ENCODE assay signal across 15 cellular contexts in genomic region chr21:42988234-42988965, GRCh38. TPM values are rescaled to one million over a fixed set of nuclear protein-coding genes. Genes with fewer than 3 reads are reported as not detected.
DNase-seq lines count a peak whose midpoint lies in the region; ATAC-seq and TF ChIP-seq lines count a peak whose summit lies in the region.
"Had no signal": no experiment of that assay in that cellular context is flagged by ENCODE, and none has a peak within 500 bp of the region (broad histone marks: within the 10 kb centered on the region; RNA-seq: fewer than 3 reads in every experiment).

No MANE protein-coding gene starts in this region.

- TF ChIP-seq CTCF in fibroblast of villous mesenchyme (IDR thresholded peaks at IDR 0.05; ENCODE audit: insufficient read depth, low read depth, low read length) = no peak

- DNase-seq in activated T-cell treated with anti-CD3 and anti-CD28 coated beads, Interleukin-2, amount 50 U/mL, for 24 hours = no peak
- DNase-seq in activated T-cell treated with anti-CD3 and anti-CD28 coated beads, Interleukin-2, amount 50 U/mL, for 1 hour = no peak
- DNase-seq in SW480 (ENCODE audit: low spot score) = peak; percentile 17
- DNase-seq in fibroblast of villous mesenchyme (ENCODE audit: low read depth) = peak; percentile 63
- no peak for DNase-seq in sciatic nerve (ENCODE audit: low spot score)
- no peak for DNase-seq in middle frontal gyrus (ENCODE audit: extremely low spot score, low spot score)
- no peak for DNase-seq in NCI-H446 (lab: John Stamatoyannopoulos, UW)
- DNase-seq in T-helper 1 cell = no peak
- DNase-seq: activated CD4-positive, alpha-beta T cell treated with anti-CD3 and anti-CD28 coated beads, Interleukin-2, amount 50 U/mL, for 1 hour; activated T-cell treated with anti-CD3 and anti-CD28 coated beads, Interleukin-2, amount 50 U/mL, for 4 hours; colonic mucosa; erythroblast; MM.1S; naive thymus-derived CD4-positive, alpha-beta T cell; testis had no signal

- ATAC-seq in sciatic nerve = no peak
- ATAC-seq: activated T-cell treated with anti-CD3 and anti-CD28 coated beads, Interleukin-2, amount 50 U/mL, for 4 hours; naive thymus-derived CD4-positive, alpha-beta T cell had no signal

- H3K9me3 Mint-ChIP-seq in activated T-cell treated with anti-CD3 and anti-CD28 coated beads, Interleukin-2, amount 50 U/mL, for 24 hours = no peaks in the 10 kb centered on the region
- H3K9me3 Mint-ChIP-seq: activated T-cell treated with anti-CD3 and anti-CD28 coated beads, Interleukin-2, amount 50 U/mL, for 4 hours had no signal

- H3K4me1 Mint-ChIP-seq in activated T-cell treated with anti-CD3 and anti-CD28 coated beads, Interleukin-2, amount 50 U/mL, for 24 hours (ENCODE audit: low read depth) = peaks cover 30% of the 10 kb centered on the region

- no peak overlapping the region for H3K4me3 Mint-ChIP-seq in activated T-cell treated with anti-CD3 and anti-CD28 coated beads, Interleukin-2, amount 50 U/mL, for 24 hours
- H3K4me3 Mint-ChIP-seq: activated T-cell treated with anti-CD3 and anti-CD28 coated beads, Interleukin-2, amount 50 U/mL, for 4 hours; naive thymus-derived CD4-positive, alpha-beta T cell had no signal

- peak overlapping the region; percentile 11 for H3K27ac Mint-ChIP-seq in activated T-cell treated with anti-CD3 and anti-CD28 coated beads, Interleukin-2, amount 50 U/mL, for 24 hours

- no peaks in the 10 kb centered on the region for H3K27me3 Mint-ChIP-seq in activated T-cell treated with anti-CD3 and anti-CD28 coated beads, Interleukin-2, amount 50 U/mL, for 24 hours
- H3K27me3 Mint-ChIP-seq: naive thymus-derived CD4-positive, alpha-beta T cell had no signal

- no peak overlapping the region for H3K4me3 ChIP-seq in fibroblast of villous mesenchyme (ENCODE audit: low read depth, low read length)
- H3K4me3 ChIP-seq: colonic mucosa, testis had no signal

- intact Hi-C loops in sciatic nerve (cut with DNase I) = no loop called here

- peaks cover 5% of the 10 kb centered on the region for H3K36me3 Mint-ChIP-seq in activated T-cell treated with anti-CD3 and anti-CD28 coated beads, Interleukin-2, amount 50 U/mL, for 24 hours (ENCODE audit: low read depth)

RNA-seq across cellular contexts. Expression of gene PKNOX1, which starts 14.0 kb away (rescaled TPM):
- total RNA-seq in fibroblast of villous mesenchyme (12.2 and 16.8 TPM in 2 replicates), sciatic nerve (23.1 TPM)

Comparison
In these comparisons a context has a peak if more than half of its experiments do, and no peak if none do; other contexts are left out.
1. DNase-seq: peak in SW480 (single experiment) and fibroblast of villous mesenchyme (single experiment); none in activated T-cell treated with anti-CD3 and anti-CD28 coated beads, Interleukin-2, amount 50 U/mL, for 24 hours (single experiment), activated T-cell treated with anti-CD3 and anti-CD28 coated beads, Interleukin-2, amount 50 U/mL, for 1 hour (single experiment), sciatic nerve (single experiment), middle frontal gyrus (single experiment), NCI-H446 (0 of 2) and T-helper 1 cell (0 of 5).